ENCODE assay signal across 3 cellular contexts in the genomic region with DNA sequence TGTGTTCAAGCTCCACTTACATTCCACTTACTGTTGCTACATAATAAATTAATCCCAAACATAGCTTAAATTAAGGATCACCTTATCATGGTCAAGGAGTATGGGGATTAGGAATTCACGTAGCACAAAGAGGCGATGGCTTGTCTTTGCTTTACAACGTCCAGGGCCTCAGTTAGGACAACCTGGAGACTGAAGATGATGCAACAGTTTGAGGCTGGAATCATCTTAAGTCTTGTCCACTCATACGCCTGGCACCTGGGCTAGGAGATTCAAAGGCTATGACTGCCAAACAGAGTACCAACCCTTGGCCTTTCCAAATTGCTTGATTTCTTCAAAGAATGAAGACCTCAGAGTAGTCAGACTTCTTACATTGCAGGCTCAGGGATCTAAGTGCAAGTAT.
TF ChIP-seq lines count a peak whose summit lies in the region.

No MANE protein-coding gene starts in this region.

TF ChIP-seq in HepG2, 621 proteins besides CTCF, POLR2A, EP300 and RAD21:
- TF ChIP-seq CEBPB (IDR thresholded peaks at IDR 0.05; ENCODE audit: borderline replicate concordance, low read depth, low read length): peak; percentile 50; the same call in 1 of the 2 replicates
- no peak for TF ChIP-seq ZNF121 (CRISPR knock-in tag; IDR thresholded peaks at IDR 0.05)

TF ChIP-seq in IMR-90, 13 proteins besides CTCF, POLR2A, EP300 and RAD21:
- peak; percentile 47; the same call in 1 of the 2 replicates for TF ChIP-seq CEBPB (IDR thresholded peaks at IDR 0.05; ENCODE audit: low read depth, low read length)
- no peak for TF ChIP-seq RCOR1 (IDR thresholded peaks at IDR 0.05; ENCODE audit: insufficient replicate concordance, low read length)
- TF ChIP-seq MXI1 (IDR thresholded peaks at IDR 0.05; ENCODE audit: borderline replicate concordance, low read depth, low read length): no peak
- TF ChIP-seq SMC3 (IDR thresholded peaks at IDR 0.05; ENCODE audit: low read depth, low read length): no peak
- no peak for TF ChIP-seq NFE2L2 (IDR thresholded peaks at IDR 0.05; ENCODE audit: low read depth, low read length)

TF ChIP-seq in K562, 482 proteins besides CTCF, POLR2A, EP300 and RAD21:
- TF ChIP-seq MYC (IDR thresholded peaks at IDR 0.05; ENCODE audit: low read depth, low read length): no peak
- TF ChIP-seq MYC (CRISPR knock-in tag; IDR thresholded peaks at IDR 0.05; ENCODE audit: borderline replicate concordance, low read depth): no peak
- TF ChIP-seq, protein P1, sequence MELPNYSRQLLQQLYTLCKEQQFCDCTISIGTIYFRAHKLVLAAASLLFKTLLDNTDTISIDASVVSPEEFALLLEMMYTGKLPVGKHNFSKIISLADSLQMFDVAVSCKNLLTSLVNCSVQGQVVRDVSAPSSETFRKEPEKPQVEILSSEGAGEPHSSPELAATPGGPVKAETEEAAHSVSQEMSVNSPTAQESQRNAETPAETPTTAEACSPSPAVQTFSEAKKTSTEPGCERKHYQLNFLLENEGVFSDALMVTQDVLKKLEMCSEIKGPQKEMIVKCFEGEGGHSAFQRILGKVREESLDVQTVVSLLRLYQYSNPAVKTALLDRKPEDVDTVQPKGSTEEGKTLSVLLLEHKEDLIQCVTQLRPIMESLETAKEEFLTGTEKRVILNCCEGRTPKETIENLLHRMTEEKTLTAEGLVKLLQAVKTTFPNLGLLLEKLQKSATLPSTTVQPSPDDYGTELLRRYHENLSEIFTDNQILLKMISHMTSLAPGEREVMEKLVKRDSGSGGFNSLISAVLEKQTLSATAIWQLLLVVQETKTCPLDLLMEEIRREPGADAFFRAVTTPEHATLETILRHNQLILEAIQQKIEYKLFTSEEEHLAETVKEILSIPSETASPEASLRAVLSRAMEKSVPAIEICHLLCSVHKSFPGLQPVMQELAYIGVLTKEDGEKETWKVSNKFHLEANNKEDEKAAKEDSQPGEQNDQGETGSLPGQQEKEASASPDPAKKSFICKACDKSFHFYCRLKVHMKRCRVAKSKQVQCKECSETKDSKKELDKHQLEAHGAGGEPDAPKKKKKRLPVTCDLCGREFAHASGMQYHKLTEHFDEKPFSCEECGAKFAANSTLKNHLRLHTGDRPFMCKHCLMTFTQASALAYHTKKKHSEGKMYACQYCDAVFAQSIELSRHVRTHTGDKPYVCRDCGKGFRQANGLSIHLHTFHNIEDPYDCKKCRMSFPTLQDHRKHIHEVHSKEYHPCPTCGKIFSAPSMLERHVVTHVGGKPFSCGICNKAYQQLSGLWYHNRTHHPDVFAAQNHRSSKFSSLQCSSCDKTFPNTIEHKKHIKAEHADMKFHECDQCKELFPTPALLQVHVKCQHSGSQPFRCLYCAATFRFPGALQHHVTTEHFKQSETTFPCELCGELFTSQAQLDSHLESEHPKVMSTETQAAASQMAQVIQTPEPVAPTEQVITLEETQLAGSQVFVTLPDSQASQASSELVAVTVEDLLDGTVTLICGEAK (IDR thresholded peaks at IDR 0.05): no peak
- TF ChIP-seq, protein P1 (CRISPR knock-in tag; IDR thresholded peaks at IDR 0.05): no peak
- TF ChIP-seq CCNT2 (IDR thresholded peaks at IDR 0.05; ENCODE audit: borderline replicate concordance, extremely low read depth, insufficient read length, low read depth, low read length): no peak
- no peak for TF ChIP-seq POLR2AphosphoS5 (IDR thresholded peaks at IDR 0.05; ENCODE audit: control insufficient read depth, insufficient read depth, low read depth, low read length)
- 0 out of 2 replicates have a peak, but pooled peaks have one; percentile 11 for TF ChIP-seq ZSCAN32 (CRISPR knock-in tag; IDR thresholded peaks at IDR 0.05)
- TF ChIP-seq NCOA6 (IDR thresholded peaks at IDR 0.05): no peak
- no peak for TF ChIP-seq ZNF507 (tag; conservative IDR thresholded peaks at IDR 0.05)
- TF ChIP-seq RAD51 (IDR thresholded peaks at IDR 0.05; ENCODE audit: borderline replicate concordance, low read depth): no peak
- TF ChIP-seq, protein P2, sequence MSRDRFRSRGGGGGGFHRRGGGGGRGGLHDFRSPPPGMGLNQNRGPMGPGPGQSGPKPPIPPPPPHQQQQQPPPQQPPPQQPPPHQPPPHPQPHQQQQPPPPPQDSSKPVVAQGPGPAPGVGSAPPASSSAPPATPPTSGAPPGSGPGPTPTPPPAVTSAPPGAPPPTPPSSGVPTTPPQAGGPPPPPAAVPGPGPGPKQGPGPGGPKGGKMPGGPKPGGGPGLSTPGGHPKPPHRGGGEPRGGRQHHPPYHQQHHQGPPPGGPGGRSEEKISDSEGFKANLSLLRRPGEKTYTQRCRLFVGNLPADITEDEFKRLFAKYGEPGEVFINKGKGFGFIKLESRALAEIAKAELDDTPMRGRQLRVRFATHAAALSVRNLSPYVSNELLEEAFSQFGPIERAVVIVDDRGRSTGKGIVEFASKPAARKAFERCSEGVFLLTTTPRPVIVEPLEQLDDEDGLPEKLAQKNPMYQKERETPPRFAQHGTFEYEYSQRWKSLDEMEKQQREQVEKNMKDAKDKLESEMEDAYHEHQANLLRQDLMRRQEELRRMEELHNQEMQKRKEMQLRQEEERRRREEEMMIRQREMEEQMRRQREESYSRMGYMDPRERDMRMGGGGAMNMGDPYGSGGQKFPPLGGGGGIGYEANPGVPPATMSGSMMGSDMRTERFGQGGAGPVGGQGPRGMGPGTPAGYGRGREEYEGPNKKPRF (IDR thresholded peaks at IDR 0.05; ENCODE audit: low read depth, low read length): no peak
- TF ChIP-seq CBFB (CRISPR knock-in tag; IDR thresholded peaks at IDR 0.05): no peak
- TF ChIP-seq, protein P3, sequence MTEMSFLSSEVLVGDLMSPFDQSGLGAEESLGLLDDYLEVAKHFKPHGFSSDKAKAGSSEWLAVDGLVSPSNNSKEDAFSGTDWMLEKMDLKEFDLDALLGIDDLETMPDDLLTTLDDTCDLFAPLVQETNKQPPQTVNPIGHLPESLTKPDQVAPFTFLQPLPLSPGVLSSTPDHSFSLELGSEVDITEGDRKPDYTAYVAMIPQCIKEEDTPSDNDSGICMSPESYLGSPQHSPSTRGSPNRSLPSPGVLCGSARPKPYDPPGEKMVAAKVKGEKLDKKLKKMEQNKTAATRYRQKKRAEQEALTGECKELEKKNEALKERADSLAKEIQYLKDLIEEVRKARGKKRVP (CRISPR knock-in tag; IDR thresholded peaks at IDR 0.05): peak; percentile 68; the same call in 1 of the 2 replicates
- peak; percentile 35; the same call in 1 of the 2 replicates for TF ChIP-seq CEBPG (CRISPR knock-in tag; IDR thresholded peaks at IDR 0.05)
- TF ChIP-seq CEBPG (tag; conservative IDR thresholded peaks at IDR 0.05 in 1 of 2, IDR thresholded peaks at IDR 0.05 in 1 of 2): peak; percentile 13 to 45; a peak in 1 of 4 replicates
- TF ChIP-seq, protein P4, sequence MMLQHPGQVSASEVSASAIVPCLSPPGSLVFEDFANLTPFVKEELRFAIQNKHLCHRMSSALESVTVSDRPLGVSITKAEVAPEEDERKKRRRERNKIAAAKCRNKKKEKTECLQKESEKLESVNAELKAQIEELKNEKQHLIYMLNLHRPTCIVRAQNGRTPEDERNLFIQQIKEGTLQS (IDR thresholded peaks at IDR 0.05): peak; percentile 60
- TF ChIP-seq, protein P4 (CRISPR knock-in tag; conservative IDR thresholded peaks at IDR 0.05): no peak
- no peak for TF ChIP-seq ZNF263 (CRISPR knock-in tag; IDR thresholded peaks at IDR 0.05; ENCODE audit: borderline replicate concordance)
